Comparison of ENCODE assay signal across 25 cellular contexts in genomic region chr3:51789437-51789836, GRCh38. TPM values are rescaled to one million over a fixed set of nuclear protein-coding genes. Genes with fewer than 3 reads are reported as not detected.
"Had no signal": no experiment of that assay in that cellular context is flagged by ENCODE, and none has a peak within 500 bp of the region (broad histone marks: within the 10 kb centered on the region; RNA-seq: fewer than 3 reads in every experiment).

No MANE protein-coding gene starts in this region.

- ATAC-seq: Panc1, PC-3 had no signal

- H3K4me3 ChIP-seq: MG63 had no signal

- DNase-seq: Karpas-422; KBM-7; MG63; NCI-H1092; NCI-H1105 treated with DMSO at 0.1 percent for 48 hours; NCI-H1417 treated with DMSO at 0.1 percent for 48 hours; NCI-H146; NCI-H1694 treated with DMSO at 0.1 percent for 48 hours; NCI-H2029; NCI-H2081 treated with DMSO at 0.1 percent for 48 hours; NCI-H2171; NCI-H226; NCI-H446; NCI-H510A; NCI-H524 treated with DMSO at 0.1 percent for 48 hours; NCI-H69; NCI-H774; NK-92 treated with Interleukin-12 subunit alpha and Interleukin-12 subunit beta, amount 100 ng/mL, for 24 hours; PC-3; SHP77; SK-N-SH had no signal

- H3K36me3 ChIP-seq: MG63 had no signal

RNA-seq across cellular contexts. Expression of gene IQCF6, which starts 10.4 kb away (rescaled TPM):
- total RNA-seq: HT-29, OCI-LY7, PC-3, SK-MEL-5 had no signal
